ENCODE assay signal across 1 cellular context in genomic region chr19:3982701-3983541, GRCh38.
A peak's percentile ranks its signal among the peaks of the same experiment; 100 is the strongest.
TF ChIP-seq lines count a peak whose summit lies in the region.

No MANE protein-coding gene starts in this region.

TF ChIP-seq in HEK293, 187 proteins besides CTCF, POLR2A, EP300 and RAD21 (continued from another document):
- no peak for TF ChIP-seq ZNF140 (tag by site-specific recombination; IDR thresholded peaks at IDR 0.05)
- TF ChIP-seq ZFP3 (tag by site-specific recombination; IDR thresholded peaks at IDR 0.05; ENCODE audit: low read depth), result no peak
- TF ChIP-seq ZNF692 (tag by site-specific recombination; IDR thresholded peaks at IDR 0.05), result no peak
- TF ChIP-seq WT1 (tag by site-specific recombination; IDR thresholded peaks at IDR 0.05), result peak; percentile 28; the same call in 1 of the 2 replicates
- no peak for TF ChIP-seq KLF7 (tag by site-specific recombination; IDR thresholded peaks at IDR 0.05; ENCODE audit: borderline replicate concordance)
- no peak for TF ChIP-seq ZNF157 (tag by site-specific recombination; IDR thresholded peaks at IDR 0.05)
- no peak for TF ChIP-seq BCL6B (tag by site-specific recombination; IDR thresholded peaks at IDR 0.05)
- no peak for TF ChIP-seq ZNF404 (tag by site-specific recombination; IDR thresholded peaks at IDR 0.05)
- no peak for TF ChIP-seq TRIM28 (IDR thresholded peaks at IDR 0.05; ENCODE audit: borderline replicate concordance, low read length)
- peak; percentile 50 for TF ChIP-seq PATZ1 (tag by site-specific recombination; IDR thresholded peaks at IDR 0.05)
- TF ChIP-seq BCL11A (tag by site-specific recombination; IDR thresholded peaks at IDR 0.05; ENCODE audit: low read depth), result 0 out of 2 replicates have a peak, but pooled peaks have one; percentile 26
- no peak for TF ChIP-seq ZBTB20 (tag by site-specific recombination; IDR thresholded peaks at IDR 0.05)
- TF ChIP-seq ZNF768 (tag by site-specific recombination; IDR thresholded peaks at IDR 0.05), result no peak
- TF ChIP-seq ZNF785 (tag by site-specific recombination; IDR thresholded peaks at IDR 0.05), result no peak
- TF ChIP-seq PRDM10 (tag by site-specific recombination; IDR thresholded peaks at IDR 0.05), result peak; percentile 73
- TF ChIP-seq ZNF707 (tag by site-specific recombination; IDR thresholded peaks at IDR 0.05), result no peak
- no peak for TF ChIP-seq ZNF211 (tag by site-specific recombination; IDR thresholded peaks at IDR 0.05; ENCODE audit: low read depth)
- TF ChIP-seq KLF17 (tag by site-specific recombination; IDR thresholded peaks at IDR 0.05), result peak; percentile 86
- TF ChIP-seq ZNF654 (tag by site-specific recombination; IDR thresholded peaks at IDR 0.05; ENCODE audit: low read depth), result no peak
- TF ChIP-seq ZNF585B (tag by site-specific recombination; IDR thresholded peaks at IDR 0.05), result no peak
- TF ChIP-seq ZNF596 (tag by site-specific recombination; IDR thresholded peaks at IDR 0.05), result no peak
- no peak for TF ChIP-seq ZNF175 (tag by site-specific recombination; IDR thresholded peaks at IDR 0.05)
- TF ChIP-seq ZNF76 (tag by site-specific recombination; IDR thresholded peaks at IDR 0.05; ENCODE audit: borderline replicate concordance, low read depth), result no peak; the same call in none of the 2 replicates
- TF ChIP-seq ZNF23 (tag by site-specific recombination; IDR thresholded peaks at IDR 0.05; ENCODE audit: borderline replicate concordance), result no peak
- TF ChIP-seq ZNF341 (tag by site-specific recombination; IDR thresholded peaks at IDR 0.05; ENCODE audit: low read depth), result 0 out of 2 replicates have a peak, but pooled peaks have one; percentile 23
- TF ChIP-seq ZNF354C (tag by site-specific recombination; IDR thresholded peaks at IDR 0.05; ENCODE audit: borderline replicate concordance, low read depth), result no peak
- TF ChIP-seq ZNF24 (tag by site-specific recombination; IDR thresholded peaks at IDR 0.05), result no peak
- TF ChIP-seq ZNF302 (tag by site-specific recombination; IDR thresholded peaks at IDR 0.05; ENCODE audit: low read depth), result no peak
- no peak for TF ChIP-seq ZNF366 (tag by site-specific recombination; conservative IDR thresholded peaks at IDR 0.05)
